Comparison of ENCODE assay signal across 1 cellular context in genomic region chr15:31727612-31728011, GRCh38.
TF ChIP-seq lines count a peak whose summit lies in the region.

No MANE protein-coding gene starts in this region.

TF ChIP-seq in GM23338, 12 proteins besides CTCF, POLR2A, EP300 and RAD21 (continued from another document):
- TF ChIP-seq ETS1 (IDR thresholded peaks at IDR 0.05) (no peak), EZH2 (IDR thresholded peaks at IDR 0.05; ENCODE audit: low read depth, unreplicated experiment) (no peak), JUNB (IDR thresholded peaks at IDR 0.05; ENCODE audit: unreplicated experiment) (no peak), ZNF114 (CRISPR knock-in tag; IDR thresholded peaks at IDR 0.05) (no peak), ZNF331 (CRISPR knock-in tag; IDR thresholded peaks at IDR 0.05; ENCODE audit: low read depth) (no peak), CREB1 (CRISPR knock-in tag; IDR thresholded peaks at IDR 0.05; ENCODE audit: low read depth) (no peak), REST (IDR thresholded peaks at IDR 0.05; ENCODE audit: unreplicated experiment) (no peak), STAT1 (IDR thresholded peaks at IDR 0.05; ENCODE audit: unreplicated experiment) (no peak), EZH2phosphoT487 (IDR thresholded peaks at IDR 0.05; ENCODE audit: unreplicated experiment) (no peak), POLR2AphosphoS5 (IDR thresholded peaks at IDR 0.05; ENCODE audit: low read depth) (no peak), NANOG (IDR thresholded peaks at IDR 0.05; ENCODE audit: borderline replicate concordance) (no peak)
